Comparison of ENCODE assay signal across 8 cellular contexts in the genomic region with DNA sequence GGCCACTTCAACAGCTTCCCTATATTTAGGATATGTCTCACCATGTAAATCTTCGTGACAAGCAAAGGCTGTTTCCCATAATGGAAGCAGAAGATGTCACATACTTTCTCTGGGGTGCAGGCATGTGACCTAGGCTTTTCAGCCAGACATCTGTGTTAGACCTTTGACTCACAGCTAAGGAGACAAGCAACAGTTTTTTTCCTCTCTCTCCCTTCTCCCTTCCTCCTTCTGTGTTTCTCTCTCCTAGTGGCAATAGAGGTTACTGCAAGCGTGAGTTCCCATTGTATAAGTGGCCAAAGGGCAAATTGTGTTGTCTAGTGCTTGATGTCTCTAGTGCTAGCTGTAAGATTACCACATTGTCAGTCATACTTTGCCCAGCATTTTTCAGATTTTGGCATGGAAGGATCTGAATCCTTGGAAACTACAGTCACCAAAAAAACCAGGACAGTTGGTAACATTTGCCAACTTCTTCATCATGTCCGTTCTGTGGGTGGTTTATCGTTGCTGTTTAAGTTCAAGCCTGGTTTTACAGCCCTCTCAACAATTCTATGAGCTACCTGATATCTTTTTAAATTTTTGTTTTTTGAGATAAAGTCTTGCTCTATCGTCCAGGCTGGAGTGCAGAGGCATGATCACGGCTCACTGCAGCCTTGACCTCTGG. TPM values are rescaled to one million over a fixed set of nuclear protein-coding genes. Genes with fewer than 3 reads are reported as not detected.
DNase-seq lines count a peak whose midpoint lies in the region; ATAC-seq and TF ChIP-seq lines count a peak whose summit lies in the region.

No MANE protein-coding gene starts in this region.

- peak; percentile 43 to 94 (median 79) for TF ChIP-seq CTCF in Peyer's patch (IDR thresholded peaks at IDR 0.05)
- TF ChIP-seq CTCF in choroid plexus epithelial cell (conservative IDR thresholded peaks at IDR 0.05; ENCODE audit: low read depth, low read length), result peak; percentile 78
- TF ChIP-seq CTCF in lung (IDR thresholded peaks at IDR 0.05; ENCODE audit: control extremely low read depth, extremely low read depth), result peak; percentile 24

- H3K27me3 ChIP-seq in Peyer's patch, result no peaks in the 10 kb centered on the region
- H3K27me3 ChIP-seq in lung (ENCODE audit: control insufficient read depth, insufficient read depth), result no peaks in the 10 kb centered on the region

- H3K9me3 ChIP-seq in Peyer's patch (no peaks in the 10 kb centered on the region), lung (ENCODE audit: control insufficient read depth in 2 of 2, insufficient read depth in 1 of 2, low read length in 1 of 2) (no peaks in the 10 kb centered on the region)

- peak; percentile 81 for ATAC-seq in GM19043 (IDR thresholded peaks at IDR 0.05; ENCODE audit: low read depth, unreplicated experiment)
- peak; percentile 62 for ATAC-seq in lung (ENCODE audit: insufficient read depth, low FRiP score)

- TF ChIP-seq POLR2A in Peyer's patch (IDR thresholded peaks at IDR 0.05), result no peak

- H3K36me3 ChIP-seq in Peyer's patch, result no peaks in the 10 kb centered on the region
- no peaks in the 10 kb centered on the region for H3K36me3 ChIP-seq in lung (ENCODE audit: control insufficient read depth in 2 of 2, insufficient read depth in 2 of 2, low read length in 2 of 2)

- intact Hi-C loops in posterior cingulate gyrus (cut with DNase I), result no loop called here

- H3K27ac ChIP-seq in Peyer's patch (peak overlapping the region in 1 of 4 donors; percentile 41), lung (ENCODE audit: low read depth in 1 of 2, low read length in 1 of 2) (no peak overlapping the region)

- H3K4me3 ChIP-seq in Peyer's patch (no peak overlapping the region), choroid plexus epithelial cell (ENCODE audit: low read depth, low read length) (no peak overlapping the region), lung (no peak overlapping the region)

- WGBS in lung, 2 donors, result 79 to 85% methylated on average over 6 of the region's 6 CpGs

- H3K4me1 ChIP-seq in Peyer's patch (no peaks in the 10 kb centered on the region), lung (ENCODE audit: control insufficient read depth in 2 of 2, insufficient read depth in 2 of 2, low read length in 2 of 2) (peaks cover 0 to 5% of the 10 kb centered on the region in 2 donors)

- DNase-seq in DMS153 (lab: John Stamatoyannopoulos, UW), result peak; percentile 32
- peak; percentile 15 for DNase-seq in HuH-7.5 (ENCODE audit: low spot score)
- peak in 1 of 3 donors; percentile 54 for DNase-seq in Peyer's patch
- peak; percentile 68 for DNase-seq in choroid plexus epithelial cell (ENCODE audit: low read depth)
- no peak for DNase-seq in lung (ENCODE audit: low spot score)
- DNase-seq in activated effector memory CD4-positive, alpha-beta T cell treated with anti-CD3 and anti-CD28 coated beads, Interleukin-2, amount 50 U/mL, for 16 hours, result no peak
- DNase-seq in posterior cingulate gyrus, result no peak

RNA-seq across cellular contexts. Expression of gene RABGAP1L, which starts 44.4 kb away (rescaled TPM):
- total RNA-seq in Peyer's patch, result 100 to 1,000 TPM; 170 to 282 (median 182) TPM
- total RNA-seq in lung, result 100 to 1,000 TPM in 1 of 2 donors, 10 to 100 TPM in 1; 58.2 to 123 TPM
- 10 to 100 TPM; 16.0 to 30.8 TPM for polyA plus RNA-seq in lung

Comparison
In these comparisons a context has a peak if more than half of its experiments do, and no peak if none do; other contexts are left out.
1. DNase-seq: peak in DMS153 (single experiment), HuH-7.5 (single experiment) and choroid plexus epithelial cell (single experiment); none in lung (single experiment), activated effector memory CD4-positive, alpha-beta T cell treated with anti-CD3 and anti-CD28 coated beads, Interleukin-2, amount 50 U/mL, for 16 hours (single experiment) and posterior cingulate gyrus (0 of 10).
2. CTCF ChIP-seq: peak in every context shown above with its lines; median percentile 79 in Peyer's patch; 78 in choroid plexus epithelial cell; 24 in lung.